1 cellular context compared by ENCODE assay signal in the genomic region with DNA sequence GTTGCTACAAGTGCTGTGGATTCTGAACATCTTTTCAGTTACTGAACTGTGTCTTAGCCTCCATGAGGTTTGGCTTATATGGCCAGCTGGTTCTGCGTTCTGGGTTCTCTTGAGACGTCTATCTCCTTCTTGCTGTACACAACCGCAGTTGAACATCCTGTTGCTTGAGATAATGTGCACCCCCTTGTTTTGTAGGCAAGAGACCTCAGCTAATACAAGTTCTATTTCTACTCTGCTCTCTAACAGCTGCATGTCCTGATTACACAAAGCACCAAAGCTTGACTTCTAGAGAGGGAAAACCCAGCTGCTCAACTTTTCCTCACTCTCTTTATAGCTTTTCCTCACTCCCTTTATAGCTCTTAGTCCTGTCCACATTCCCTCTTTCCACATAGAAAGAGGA.
TF ChIP-seq lines count a peak whose summit lies in the region.

No MANE protein-coding gene starts in this region.

TF ChIP-seq in K562, 482 proteins besides CTCF, POLR2A, EP300 and RAD21 (continued from another document and continues in another):
- TF ChIP-seq, protein P1, sequence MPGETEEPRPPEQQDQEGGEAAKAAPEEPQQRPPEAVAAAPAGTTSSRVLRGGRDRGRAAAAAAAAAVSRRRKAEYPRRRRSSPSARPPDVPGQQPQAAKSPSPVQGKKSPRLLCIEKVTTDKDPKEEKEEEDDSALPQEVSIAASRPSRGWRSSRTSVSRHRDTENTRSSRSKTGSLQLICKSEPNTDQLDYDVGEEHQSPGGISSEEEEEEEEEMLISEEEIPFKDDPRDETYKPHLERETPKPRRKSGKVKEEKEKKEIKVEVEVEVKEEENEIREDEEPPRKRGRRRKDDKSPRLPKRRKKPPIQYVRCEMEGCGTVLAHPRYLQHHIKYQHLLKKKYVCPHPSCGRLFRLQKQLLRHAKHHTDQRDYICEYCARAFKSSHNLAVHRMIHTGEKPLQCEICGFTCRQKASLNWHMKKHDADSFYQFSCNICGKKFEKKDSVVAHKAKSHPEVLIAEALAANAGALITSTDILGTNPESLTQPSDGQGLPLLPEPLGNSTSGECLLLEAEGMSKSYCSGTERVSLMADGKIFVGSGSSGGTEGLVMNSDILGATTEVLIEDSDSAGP (CRISPR knock-in tag; IDR thresholded peaks at IDR 0.05): no peak
- TF ChIP-seq RBFOX2 (IDR thresholded peaks at IDR 0.05; ENCODE audit: low read depth, low read length): no peak
- TF ChIP-seq, protein P2, sequence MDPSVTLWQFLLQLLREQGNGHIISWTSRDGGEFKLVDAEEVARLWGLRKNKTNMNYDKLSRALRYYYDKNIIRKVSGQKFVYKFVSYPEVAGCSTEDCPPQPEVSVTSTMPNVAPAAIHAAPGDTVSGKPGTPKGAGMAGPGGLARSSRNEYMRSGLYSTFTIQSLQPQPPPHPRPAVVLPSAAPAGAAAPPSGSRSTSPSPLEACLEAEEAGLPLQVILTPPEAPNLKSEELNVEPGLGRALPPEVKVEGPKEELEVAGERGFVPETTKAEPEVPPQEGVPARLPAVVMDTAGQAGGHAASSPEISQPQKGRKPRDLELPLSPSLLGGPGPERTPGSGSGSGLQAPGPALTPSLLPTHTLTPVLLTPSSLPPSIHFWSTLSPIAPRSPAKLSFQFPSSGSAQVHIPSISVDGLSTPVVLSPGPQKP (CRISPR knock-in tag; IDR thresholded peaks at IDR 0.05): no peak
- TF ChIP-seq TEAD1 (CRISPR knock-in tag; IDR thresholded peaks at IDR 0.05): peak in 1 of 2 experiments; percentile 56; a peak in 1 of 4 replicates
- TF ChIP-seq KLF6 (CRISPR knock-in tag; IDR thresholded peaks at IDR 0.05; ENCODE audit: borderline replicate concordance): no peak
- no peak for TF ChIP-seq CBX1 (IDR thresholded peaks at IDR 0.05; ENCODE audit: low read depth)
- TF ChIP-seq, protein P3, sequence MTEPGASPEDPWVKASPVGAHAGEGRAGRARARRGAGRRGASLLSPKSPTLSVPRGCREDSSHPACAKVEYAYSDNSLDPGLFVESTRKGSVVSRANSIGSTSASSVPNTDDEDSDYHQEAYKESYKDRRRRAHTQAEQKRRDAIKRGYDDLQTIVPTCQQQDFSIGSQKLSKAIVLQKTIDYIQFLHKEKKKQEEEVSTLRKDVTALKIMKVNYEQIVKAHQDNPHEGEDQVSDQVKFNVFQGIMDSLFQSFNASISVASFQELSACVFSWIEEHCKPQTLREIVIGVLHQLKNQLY (CRISPR knock-in tag; conservative IDR thresholded peaks at IDR 0.05): no peak
- TF ChIP-seq YBX1 (IDR thresholded peaks at IDR 0.05): no peak
- TF ChIP-seq, protein P4, sequence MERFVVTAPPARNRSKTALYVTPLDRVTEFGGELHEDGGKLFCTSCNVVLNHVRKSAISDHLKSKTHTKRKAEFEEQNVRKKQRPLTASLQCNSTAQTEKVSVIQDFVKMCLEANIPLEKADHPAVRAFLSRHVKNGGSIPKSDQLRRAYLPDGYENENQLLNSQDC (CRISPR knock-in tag; IDR thresholded peaks at IDR 0.05): no peak
- TF ChIP-seq XRCC5 (IDR thresholded peaks at IDR 0.05; ENCODE audit: low read depth, low read length): no peak
- no peak for TF ChIP-seq E2F3 (CRISPR knock-in tag; IDR thresholded peaks at IDR 0.05)
- TF ChIP-seq ZBED1 (IDR thresholded peaks at IDR 0.05): no peak
- TF ChIP-seq KLF13 (tag; IDR thresholded peaks at IDR 0.05; ENCODE audit: borderline replicate concordance, low read depth): no peak
- TF ChIP-seq, protein P5, sequence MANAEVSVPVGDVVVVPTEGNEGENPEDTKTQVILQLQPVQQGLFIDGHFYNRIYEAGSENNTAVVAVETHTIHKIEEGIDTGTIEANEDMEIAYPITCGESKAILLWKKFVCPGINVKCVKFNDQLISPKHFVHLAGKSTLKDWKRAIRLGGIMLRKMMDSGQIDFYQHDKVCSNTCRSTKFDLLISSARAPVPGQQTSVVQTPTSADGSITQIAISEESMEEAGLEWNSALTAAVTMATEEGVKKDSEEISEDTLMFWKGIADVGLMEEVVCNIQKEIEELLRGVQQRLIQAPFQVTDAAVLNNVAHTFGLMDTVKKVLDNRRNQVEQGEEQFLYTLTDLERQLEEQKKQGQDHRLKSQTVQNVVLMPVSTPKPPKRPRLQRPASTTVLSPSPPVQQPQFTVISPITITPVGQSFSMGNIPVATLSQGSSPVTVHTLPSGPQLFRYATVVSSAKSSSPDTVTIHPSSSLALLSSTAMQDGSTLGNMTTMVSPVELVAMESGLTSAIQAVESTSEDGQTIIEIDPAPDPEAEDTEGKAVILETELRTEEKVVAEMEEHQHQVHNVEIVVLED (CRISPR knock-in tag; IDR thresholded peaks at IDR 0.05): no peak
- TF ChIP-seq, protein P6, sequence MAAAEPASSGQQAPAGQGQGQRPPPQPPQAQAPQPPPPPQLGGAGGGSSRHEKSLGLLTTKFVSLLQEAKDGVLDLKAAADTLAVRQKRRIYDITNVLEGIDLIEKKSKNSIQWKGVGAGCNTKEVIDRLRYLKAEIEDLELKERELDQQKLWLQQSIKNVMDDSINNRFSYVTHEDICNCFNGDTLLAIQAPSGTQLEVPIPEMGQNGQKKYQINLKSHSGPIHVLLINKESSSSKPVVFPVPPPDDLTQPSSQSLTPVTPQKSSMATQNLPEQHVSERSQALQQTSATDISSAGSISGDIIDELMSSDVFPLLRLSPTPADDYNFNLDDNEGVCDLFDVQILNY (CRISPR knock-in tag; IDR thresholded peaks at IDR 0.05): no peak
- no peak for TF ChIP-seq GATAD2A (IDR thresholded peaks at IDR 0.05)
- no peak for TF ChIP-seq ZFP36 (IDR thresholded peaks at IDR 0.05; ENCODE audit: low read depth, low read length, partially characterized antibody)
- no peak for TF ChIP-seq ZNF354B (CRISPR knock-in tag; IDR thresholded peaks at IDR 0.05)
- TF ChIP-seq, protein P7, sequence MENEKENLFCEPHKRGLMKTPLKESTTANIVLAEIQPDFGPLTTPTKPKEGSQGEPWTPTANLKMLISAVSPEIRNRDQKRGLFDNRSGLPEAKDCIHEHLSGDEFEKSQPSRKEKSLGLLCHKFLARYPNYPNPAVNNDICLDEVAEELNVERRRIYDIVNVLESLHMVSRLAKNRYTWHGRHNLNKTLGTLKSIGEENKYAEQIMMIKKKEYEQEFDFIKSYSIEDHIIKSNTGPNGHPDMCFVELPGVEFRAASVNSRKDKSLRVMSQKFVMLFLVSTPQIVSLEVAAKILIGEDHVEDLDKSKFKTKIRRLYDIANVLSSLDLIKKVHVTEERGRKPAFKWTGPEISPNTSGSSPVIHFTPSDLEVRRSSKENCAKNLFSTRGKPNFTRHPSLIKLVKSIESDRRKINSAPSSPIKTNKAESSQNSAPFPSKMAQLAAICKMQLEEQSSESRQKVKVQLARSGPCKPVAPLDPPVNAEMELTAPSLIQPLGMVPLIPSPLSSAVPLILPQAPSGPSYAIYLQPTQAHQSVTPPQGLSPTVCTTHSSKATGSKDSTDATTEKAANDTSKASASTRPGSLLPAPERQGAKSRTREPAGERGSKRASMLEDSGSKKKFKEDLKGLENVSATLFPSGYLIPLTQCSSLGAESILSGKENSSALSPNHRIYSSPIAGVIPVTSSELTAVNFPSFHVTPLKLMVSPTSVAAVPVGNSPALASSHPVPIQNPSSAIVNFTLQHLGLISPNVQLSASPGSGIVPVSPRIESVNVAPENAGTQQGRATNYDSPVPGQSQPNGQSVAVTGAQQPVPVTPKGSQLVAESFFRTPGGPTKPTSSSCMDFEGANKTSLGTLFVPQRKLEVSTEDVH (IDR thresholded peaks at IDR 0.05; ENCODE audit: low read depth, partially characterized antibody): no peak
- TF ChIP-seq, protein P8, sequence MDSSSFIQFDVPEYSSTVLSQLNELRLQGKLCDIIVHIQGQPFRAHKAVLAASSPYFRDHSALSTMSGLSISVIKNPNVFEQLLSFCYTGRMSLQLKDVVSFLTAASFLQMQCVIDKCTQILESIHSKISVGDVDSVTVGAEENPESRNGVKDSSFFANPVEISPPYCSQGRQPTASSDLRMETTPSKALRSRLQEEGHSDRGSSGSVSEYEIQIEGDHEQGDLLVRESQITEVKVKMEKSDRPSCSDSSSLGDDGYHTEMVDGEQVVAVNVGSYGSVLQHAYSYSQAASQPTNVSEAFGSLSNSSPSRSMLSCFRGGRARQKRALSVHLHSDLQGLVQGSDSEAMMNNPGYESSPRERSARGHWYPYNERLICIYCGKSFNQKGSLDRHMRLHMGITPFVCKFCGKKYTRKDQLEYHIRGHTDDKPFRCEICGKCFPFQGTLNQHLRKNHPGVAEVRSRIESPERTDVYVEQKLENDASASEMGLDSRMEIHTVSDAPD (CRISPR knock-in tag; IDR thresholded peaks at IDR 0.05): peak; percentile 50; the same call in 1 of the 2 replicates
- TF ChIP-seq POLR3A (IDR thresholded peaks at IDR 0.05; ENCODE audit: borderline replicate concordance, extremely low read depth, insufficient read depth, insufficient read length): no peak
- TF ChIP-seq ETS2 (tag; IDR thresholded peaks at IDR 0.05; ENCODE audit: borderline replicate concordance, poor library complexity, severe bottlenecking): no peak
- TF ChIP-seq NR1H2 (CRISPR knock-in tag; IDR thresholded peaks at IDR 0.05): no peak
- TF ChIP-seq HDAC2 (IDR thresholded peaks at IDR 0.05): no peak
- TF ChIP-seq, protein P9, sequence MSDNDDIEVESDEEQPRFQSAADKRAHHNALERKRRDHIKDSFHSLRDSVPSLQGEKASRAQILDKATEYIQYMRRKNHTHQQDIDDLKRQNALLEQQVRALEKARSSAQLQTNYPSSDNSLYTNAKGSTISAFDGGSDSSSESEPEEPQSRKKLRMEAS (CRISPR knock-in tag; IDR thresholded peaks at IDR 0.05): peak; percentile 50; the same call in 1 of the 2 replicates
- TF ChIP-seq, protein P10, sequence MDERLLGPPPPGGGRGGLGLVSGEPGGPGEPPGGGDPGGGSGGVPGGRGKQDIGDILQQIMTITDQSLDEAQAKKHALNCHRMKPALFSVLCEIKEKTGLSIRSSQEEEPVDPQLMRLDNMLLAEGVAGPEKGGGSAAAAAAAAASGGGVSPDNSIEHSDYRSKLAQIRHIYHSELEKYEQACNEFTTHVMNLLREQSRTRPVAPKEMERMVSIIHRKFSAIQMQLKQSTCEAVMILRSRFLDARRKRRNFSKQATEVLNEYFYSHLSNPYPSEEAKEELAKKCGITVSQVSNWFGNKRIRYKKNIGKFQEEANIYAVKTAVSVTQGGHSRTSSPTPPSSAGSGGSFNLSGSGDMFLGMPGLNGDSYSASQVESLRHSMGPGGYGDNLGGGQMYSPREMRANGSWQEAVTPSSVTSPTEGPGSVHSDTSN (CRISPR knock-in tag; IDR thresholded peaks at IDR 0.05; ENCODE audit: low read depth): no peak
- TF ChIP-seq, protein P10 (tag; conservative IDR thresholded peaks at IDR 0.05; ENCODE audit: low read depth): no peak
- TF ChIP-seq CBX5 (IDR thresholded peaks at IDR 0.05; ENCODE audit: borderline replicate concordance, low read depth): no peak
- TF ChIP-seq MTA1 (IDR thresholded peaks at IDR 0.05; ENCODE audit: borderline replicate concordance): no peak
- TF ChIP-seq RCOR1 (IDR thresholded peaks at IDR 0.05; ENCODE audit: borderline replicate concordance in 1 of 2, low read depth in 2 of 2, low read length in 2 of 2): peak in 1 of 2 experiments; percentile 49; a peak in 1 of 4 replicates
- no peak for TF ChIP-seq POLR2G (IDR thresholded peaks at IDR 0.05; ENCODE audit: low read depth, low read length)
- TF ChIP-seq, protein P11, sequence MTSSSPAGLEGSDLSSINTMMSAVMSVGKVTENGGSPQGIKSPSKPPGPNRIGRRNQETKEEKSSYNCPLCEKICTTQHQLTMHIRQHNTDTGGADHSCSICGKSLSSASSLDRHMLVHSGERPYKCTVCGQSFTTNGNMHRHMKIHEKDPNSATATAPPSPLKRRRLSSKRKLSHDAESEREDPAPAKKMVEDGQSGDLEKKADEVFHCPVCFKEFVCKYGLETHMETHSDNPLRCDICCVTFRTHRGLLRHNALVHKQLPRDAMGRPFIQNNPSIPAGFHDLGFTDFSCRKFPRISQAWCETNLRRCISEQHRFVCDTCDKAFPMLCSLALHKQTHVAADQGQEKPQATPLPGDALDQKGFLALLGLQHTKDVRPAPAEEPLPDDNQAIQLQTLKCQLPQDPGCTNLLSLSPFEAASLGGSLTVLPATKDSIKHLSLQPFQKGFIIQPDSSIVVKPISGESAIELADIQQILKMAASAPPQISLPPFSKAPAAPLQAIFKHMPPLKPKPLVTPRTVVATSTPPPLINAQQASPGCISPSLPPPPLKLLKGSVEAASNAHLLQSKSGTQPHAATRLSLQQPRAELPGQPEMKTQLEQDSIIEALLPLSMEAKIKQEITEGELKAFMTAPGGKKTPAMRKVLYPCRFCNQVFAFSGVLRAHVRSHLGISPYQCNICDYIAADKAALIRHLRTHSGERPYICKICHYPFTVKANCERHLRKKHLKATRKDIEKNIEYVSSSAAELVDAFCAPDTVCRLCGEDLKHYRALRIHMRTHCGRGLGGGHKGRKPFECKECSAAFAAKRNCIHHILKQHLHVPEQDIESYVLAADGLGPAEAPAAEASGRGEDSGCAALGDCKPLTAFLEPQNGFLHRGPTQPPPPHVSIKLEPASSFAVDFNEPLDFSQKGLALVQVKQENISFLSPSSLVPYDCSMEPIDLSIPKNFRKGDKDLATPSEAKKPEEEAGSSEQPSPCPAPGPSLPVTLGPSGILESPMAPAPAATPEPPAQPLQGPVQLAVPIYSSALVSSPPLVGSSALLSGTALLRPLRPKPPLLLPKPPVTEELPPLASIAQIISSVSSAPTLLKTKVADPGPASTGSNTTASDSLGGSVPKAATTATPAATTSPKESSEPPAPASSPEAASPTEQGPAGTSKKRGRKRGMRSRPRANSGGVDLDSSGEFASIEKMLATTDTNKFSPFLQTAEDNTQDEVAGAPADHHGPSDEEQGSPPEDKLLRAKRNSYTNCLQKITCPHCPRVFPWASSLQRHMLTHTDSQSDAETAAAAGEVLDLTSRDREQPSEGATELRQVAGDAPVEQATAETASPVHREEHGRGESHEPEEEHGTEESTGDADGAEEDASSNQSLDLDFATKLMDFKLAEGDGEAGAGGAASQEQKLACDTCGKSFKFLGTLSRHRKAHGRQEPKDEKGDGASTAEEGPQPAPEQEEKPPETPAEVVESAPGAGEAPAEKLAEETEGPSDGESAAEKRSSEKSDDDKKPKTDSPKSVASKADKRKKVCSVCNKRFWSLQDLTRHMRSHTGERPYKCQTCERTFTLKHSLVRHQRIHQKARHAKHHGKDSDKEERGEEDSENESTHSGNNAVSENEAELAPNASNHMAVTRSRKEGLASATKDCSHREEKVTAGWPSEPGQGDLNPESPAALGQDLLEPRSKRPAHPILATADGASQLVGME (CRISPR knock-in tag; IDR thresholded peaks at IDR 0.05): no peak
- no peak for TF ChIP-seq COPS2 (conservative IDR thresholded peaks at IDR 0.05)
